Comparison of ENCODE assay signal across 26 cellular contexts in genomic region chr16:88428616-88429386, GRCh38. TPM values are rescaled to one million over a fixed set of nuclear protein-coding genes. Genes with fewer than 3 reads are reported as not detected.
DNase-seq lines count a peak whose midpoint lies in the region; ATAC-seq and TF ChIP-seq lines count a peak whose summit lies in the region.
"Had no signal": no experiment of that assay in that cellular context is flagged by ENCODE, and none has a peak within 500 bp of the region (broad histone marks: within the 10 kb centered on the region; RNA-seq: fewer than 3 reads in every experiment).

No MANE protein-coding gene starts in this region.

- H3K9ac ChIP-seq in Loucy (ENCODE audit: low read depth, low read length, poor library complexity, severe bottlenecking), result no peak overlapping the region

- H3K36me3 ChIP-seq in Loucy (ENCODE audit: insufficient read depth, low read length) (no peaks in the 10 kb centered on the region), GM23338 (ENCODE audit: insufficient read depth) (no peaks in the 10 kb centered on the region), thyroid gland (no peaks in the 10 kb centered on the region)
- H3K36me3 ChIP-seq: colonic mucosa, lower lobe of right lung had no signal

- no peaks in the 10 kb centered on the region for H3K36me3 Mint-ChIP-seq in activated T-cell treated with anti-CD3 and anti-CD28 coated beads, Interleukin-2, amount 50 U/mL, for 4 hours (ENCODE audit: insufficient read depth)
- H3K36me3 Mint-ChIP-seq in stimulated activated effector memory CD8-positive, alpha-beta T cell treated with anti-CD3 and anti-CD28 coated beads, Interleukin-12 subunit alpha, Interleukin-12 subunit beta, amount 100 ng/mL, for 72 hours, result no peaks in the 10 kb centered on the region
- H3K36me3 Mint-ChIP-seq in GM23338 (ENCODE audit: low read depth), result no peaks in the 10 kb centered on the region

- no peaks in the 10 kb centered on the region for H3F3A ChIP-seq in Loucy (ENCODE audit: low read depth)
- H3F3A ChIP-seq in GM23338 (replicated peaks; ENCODE audit: low read depth), result no peaks in the 10 kb centered on the region

- no peak overlapping the region for H3K4me3 ChIP-seq in Loucy (ENCODE audit: low read length, poor library complexity, severe bottlenecking)
- no peak overlapping the region for H3K4me3 ChIP-seq in fibroblast of villous mesenchyme (ENCODE audit: low read depth, low read length)
- H3K4me3 ChIP-seq in GM23338, result no peak overlapping the region
- no peak overlapping the region for H3K4me3 ChIP-seq in thyroid gland (replicated peaks in 1 of 3)

- no peak overlapping the region for H2AFZ ChIP-seq in Loucy (ENCODE audit: low read length)
- H2AFZ ChIP-seq in GM23338, result no peak overlapping the region

- WGBS in thyroid gland, 2 donors, result 62 to 86% methylated on average over 13 to 18 of the region's 34 CpGs

- no peaks in the 10 kb centered on the region for H3K9me3 ChIP-seq in Loucy (ENCODE audit: insufficient read depth, low read depth, low read length)
- no peaks in the 10 kb centered on the region for H3K9me3 ChIP-seq in thyroid gland
- H3K9me3 ChIP-seq: colonic mucosa, lower lobe of right lung had no signal

- no peak for ATAC-seq in activated T-cell treated with anti-CD3 and anti-CD28 coated beads, Interleukin-2, amount 50 U/mL, for 4 hours
- ATAC-seq in stimulated activated effector memory CD8-positive, alpha-beta T cell treated with anti-CD3 and anti-CD28 coated beads, Interleukin-12 subunit alpha, Interleukin-12 subunit beta, amount 100 ng/mL, for 72 hours, result no peak
- ATAC-seq in GM23338 (no peak), Right ventricle myocardium superior (ENCODE audit: poor library complexity) (no peak)
- ATAC-seq: HCT116; lower lobe of right lung; stimulated activated naive CD8-positive, alpha-beta T cell treated with anti-CD3 and anti-CD28 coated beads, Interleukin-15, amount 100 ng/mL, for 72 hours; T-helper 17 cell had no signal

- H3K4me3 Mint-ChIP-seq in activated T-cell treated with anti-CD3 and anti-CD28 coated beads, Interleukin-2, amount 50 U/mL, for 4 hours, result peak overlapping the region; percentile 50
- no peak overlapping the region for H3K4me3 Mint-ChIP-seq in stimulated activated effector memory CD8-positive, alpha-beta T cell treated with anti-CD3 and anti-CD28 coated beads, Interleukin-12 subunit alpha, Interleukin-12 subunit beta, amount 100 ng/mL, for 72 hours
- H3K4me3 Mint-ChIP-seq in GM23338, result no peak overlapping the region

- peaks cover 10% of the 10 kb centered on the region for H3K4me1 Mint-ChIP-seq in activated T-cell treated with anti-CD3 and anti-CD28 coated beads, Interleukin-2, amount 50 U/mL, for 4 hours (ENCODE audit: low read depth)
- peaks cover 19% of the 10 kb centered on the region for H3K4me1 Mint-ChIP-seq in stimulated activated effector memory CD8-positive, alpha-beta T cell treated with anti-CD3 and anti-CD28 coated beads, Interleukin-12 subunit alpha, Interleukin-12 subunit beta, amount 100 ng/mL, for 72 hours
- H3K4me1 Mint-ChIP-seq in GM23338, result peaks cover 2% of the 10 kb centered on the region; the same call in 2 of the 3 replicates

- H3K9me3 Mint-ChIP-seq in activated T-cell treated with anti-CD3 and anti-CD28 coated beads, Interleukin-2, amount 50 U/mL, for 4 hours, result no peaks in the 10 kb centered on the region
- H3K9me3 Mint-ChIP-seq in stimulated activated effector memory CD8-positive, alpha-beta T cell treated with anti-CD3 and anti-CD28 coated beads, Interleukin-12 subunit alpha, Interleukin-12 subunit beta, amount 100 ng/mL, for 72 hours, result no peaks in the 10 kb centered on the region
- H3K9me3 Mint-ChIP-seq in GM23338, result no peaks in the 10 kb centered on the region
- H3K9me3 Mint-ChIP-seq: CD4-positive, alpha-beta T cell; stimulated activated naive CD8-positive, alpha-beta T cell treated with anti-CD3 and anti-CD28 coated beads, Interleukin-15, amount 100 ng/mL, for 72 hours had no signal

- intact Hi-C loops in thyroid gland (cut with DNase I) (no loop called here), Right ventricle myocardium superior (cut with DNase I) (no loop called here)

- H3K79me2 ChIP-seq in Loucy (ENCODE audit: insufficient read depth, low read length) (peaks cover 5% of the 10 kb centered on the region), GM23338 (replicated peaks; ENCODE audit: insufficient read depth) (no peaks in the 10 kb centered on the region)

- H3K4me2 ChIP-seq in Loucy (ENCODE audit: low read depth, low read length, poor library complexity, severe bottlenecking) (peak overlapping the region; percentile 81), GM23338 (no peak overlapping the region)

- no peak for TF ChIP-seq POLR2A in thyroid gland (IDR thresholded peaks at IDR 0.05)

- H3K4me1 ChIP-seq in Loucy (ENCODE audit: insufficient read depth, low read length, poor library complexity, severe bottlenecking), result no peaks in the 10 kb centered on the region
- H3K4me1 ChIP-seq in GM23338 (ENCODE audit: insufficient read depth), result no peaks in the 10 kb centered on the region
- peaks cover 0 to 11% of the 10 kb centered on the region in 2 donors for H3K4me1 ChIP-seq in thyroid gland
- H3K4me1 ChIP-seq: colonic mucosa had no signal

- H3K27ac Mint-ChIP-seq in stimulated activated effector memory CD8-positive, alpha-beta T cell treated with anti-CD3 and anti-CD28 coated beads, Interleukin-12 subunit alpha, Interleukin-12 subunit beta, amount 100 ng/mL, for 72 hours, result peak overlapping the region; percentile 81
- H3K27ac Mint-ChIP-seq in GM23338, result no peak overlapping the region
- H3K27ac Mint-ChIP-seq: CD4-positive, alpha-beta T cell had no signal

- DNase-seq in activated T-cell treated with anti-CD3 and anti-CD28 coated beads, Interleukin-2, amount 50 U/mL, for 4 hours, result no peak
- DNase-seq in activated T-cell treated with anti-CD3 and anti-CD28 coated beads for 4 hours (no peak), fibroblast of villous mesenchyme (ENCODE audit: low read depth) (no peak), GM23338 (ENCODE audit: low spot score) (no peak), thyroid gland (no peak), Right ventricle myocardium superior (no peak)
- no peak for DNase-seq in stimulated activated effector memory CD8-positive, alpha-beta T cell treated with anti-CD3 and anti-CD28 coated beads, Interleukin-12 subunit alpha, Interleukin-12 subunit beta, amount 100 ng/mL, for 72 hours (ENCODE audit: low spot score in 2 of 2)
- DNase-seq: activated CD4-positive, alpha-beta T cell treated with anti-CD3 and anti-CD28 coated beads, Interleukin-2, amount 50 U/mL, for 48 hours; activated naive CD4-positive, alpha-beta T cell treated with anti-CD3 and anti-CD28 coated beads, Interleukin-2, amount 50 U/mL, for 16 hours; activated T-cell treated with anti-CD3 and anti-CD28 coated beads, Interleukin-2, amount 50 U/mL, for 1 hour; CD4-positive, alpha-beta T cell; colonic mucosa; DMS53; lower lobe of right lung; NCI-H1092; NCI-H2081; NCI-H510A; SIG-M5; stimulated activated CD4-positive, alpha-beta T cell treated with anti-CD3 and anti-CD28 coated beads, Interleukin-2, amount 100 ng/mL, for 24 hours; stimulated activated naive CD8-positive, alpha-beta T cell treated with anti-CD3 and anti-CD28 coated beads, Interleukin-15, amount 100 ng/mL, for 72 hours; T-helper 17 cell had no signal

- H3K27me3 ChIP-seq in Loucy (ENCODE audit: insufficient read depth, low read length, poor library complexity, severe bottlenecking) (no peaks in the 10 kb centered on the region), GM23338 (ENCODE audit: insufficient read depth) (no peaks in the 10 kb centered on the region), thyroid gland (no peaks in the 10 kb centered on the region)

- H3K27me3 Mint-ChIP-seq in activated T-cell treated with anti-CD3 and anti-CD28 coated beads, Interleukin-2, amount 50 U/mL, for 4 hours (ENCODE audit: low read depth), result peaks cover 4% of the 10 kb centered on the region
- H3K27me3 Mint-ChIP-seq in GM23338 (ENCODE audit: insufficient read depth, low read depth, poor library complexity), result peaks cover 15% of the 10 kb centered on the region
- H3K27me3 Mint-ChIP-seq: CD4-positive, alpha-beta T cell; T-helper 17 cell had no signal

- TF ChIP-seq CTCF in Loucy (conservative IDR thresholded peaks at IDR 0.05; ENCODE audit: low read length), result peak; percentile 13; the same call in 1 of the 2 replicates
- TF ChIP-seq CTCF in fibroblast of villous mesenchyme (IDR thresholded peaks at IDR 0.05; ENCODE audit: insufficient read depth, low read depth, low read length), result peak; percentile 8
- peak in 1 of 2 experiments; percentile 14; a peak in 2 of 4 replicates for TF ChIP-seq CTCF in GM23338 (conservative IDR thresholded peaks at IDR 0.05; ENCODE audit: low read depth in 2 of 2)
- TF ChIP-seq CTCF in thyroid gland (IDR thresholded peaks at IDR 0.05), result no peak

- H3K27ac ChIP-seq in GM23338 (ENCODE audit: low read depth), result no peak overlapping the region
- H3K27ac ChIP-seq in thyroid gland, result no peak overlapping the region
- H3K27ac ChIP-seq: colonic mucosa, HL-60, lower lobe of right lung, VCaP had no signal

- H3K9me2 ChIP-seq in Loucy (replicated peaks; ENCODE audit: low read depth, low read length) (no peaks in the 10 kb centered on the region), GM23338 (ENCODE audit: insufficient read depth) (no peaks in the 10 kb centered on the region)

- H4K20me1 ChIP-seq in Loucy (ENCODE audit: insufficient read depth, low read length, poor library complexity, severe bottlenecking) (no peaks in the 10 kb centered on the region), GM23338 (replicated peaks; ENCODE audit: insufficient read depth) (no peaks in the 10 kb centered on the region)

TF ChIP-seq in GM23338, 12 proteins besides CTCF, POLR2A, EP300 and RAD21 (continues in another document):
- no peak for TF ChIP-seq NANOG (IDR thresholded peaks at IDR 0.05; ENCODE audit: borderline replicate concordance)
- no peak for TF ChIP-seq ZNF114 (CRISPR knock-in tag; IDR thresholded peaks at IDR 0.05)
- TF ChIP-seq EZH2phosphoT487 (IDR thresholded peaks at IDR 0.05; ENCODE audit: unreplicated experiment), result no peak
- TF ChIP-seq CREB1 (CRISPR knock-in tag; IDR thresholded peaks at IDR 0.05; ENCODE audit: low read depth), result no peak
- TF ChIP-seq JUNB (IDR thresholded peaks at IDR 0.05; ENCODE audit: unreplicated experiment), result no peak

RNA-seq across cellular contexts. Expression of gene ZFPM1, which starts 24.3 kb away (rescaled TPM):
- 10 to 100 TPM; 14.2 to 17.3 (median 15.9) TPM for total RNA-seq in activated T-cell treated with anti-CD3 and anti-CD28 coated beads, Interleukin-2, amount 50 U/mL, for 4 hours
- 2.6 TPM in 2 replicates for total RNA-seq in fibroblast of villous mesenchyme
- 2.2 and 2.4 TPM in 2 replicates for total RNA-seq in GM23338 (2014; rRNA removed; shearing (Covaris generic))
- 0.53 and 0.61 TPM in 2 replicates for polyA plus RNA-seq in GM23338 (2016; fragmentation: Nextera tagmentation; extraction: Ambion mirVana)
- 1 to 10 TPM; 1.9 to 5.3 (median 3.4) TPM for total RNA-seq in thyroid gland
- 3.6 TPM for total RNA-seq in Right ventricle myocardium superior

RNA-seq across cellular contexts. Expression of gene ZNF469, which starts 46.0 kb away (rescaled TPM):
- 1 to 10 TPM; 1.3 to 1.6 (median 1.3) TPM for total RNA-seq in activated T-cell treated with anti-CD3 and anti-CD28 coated beads, Interleukin-2, amount 50 U/mL, for 4 hours
- 6.0 and 9.7 TPM in 2 replicates for total RNA-seq in fibroblast of villous mesenchyme
- 1.4 and 1.9 TPM in 2 replicates for total RNA-seq in GM23338 (2014; rRNA removed; shearing (Covaris generic))
- polyA plus RNA-seq in GM23338 (2016; fragmentation: Nextera tagmentation; extraction: Ambion mirVana), result 0.23 and 0.26 TPM in 2 replicates
- total RNA-seq in thyroid gland, result under 1 TPM; 0.22 to 0.96 (median 0.32) TPM
- total RNA-seq in Right ventricle myocardium superior, result 0.94 TPM
- polyA plus RNA-seq: keratinocyte had no signal

Comparison
In these comparisons a context has a peak if more than half of its experiments do, and no peak if none do; other contexts are left out.
1. CTCF ChIP-seq: peak in Loucy (single experiment) and fibroblast of villous mesenchyme (single experiment); none in thyroid gland (0 of 6).